In the genomic region with DNA sequence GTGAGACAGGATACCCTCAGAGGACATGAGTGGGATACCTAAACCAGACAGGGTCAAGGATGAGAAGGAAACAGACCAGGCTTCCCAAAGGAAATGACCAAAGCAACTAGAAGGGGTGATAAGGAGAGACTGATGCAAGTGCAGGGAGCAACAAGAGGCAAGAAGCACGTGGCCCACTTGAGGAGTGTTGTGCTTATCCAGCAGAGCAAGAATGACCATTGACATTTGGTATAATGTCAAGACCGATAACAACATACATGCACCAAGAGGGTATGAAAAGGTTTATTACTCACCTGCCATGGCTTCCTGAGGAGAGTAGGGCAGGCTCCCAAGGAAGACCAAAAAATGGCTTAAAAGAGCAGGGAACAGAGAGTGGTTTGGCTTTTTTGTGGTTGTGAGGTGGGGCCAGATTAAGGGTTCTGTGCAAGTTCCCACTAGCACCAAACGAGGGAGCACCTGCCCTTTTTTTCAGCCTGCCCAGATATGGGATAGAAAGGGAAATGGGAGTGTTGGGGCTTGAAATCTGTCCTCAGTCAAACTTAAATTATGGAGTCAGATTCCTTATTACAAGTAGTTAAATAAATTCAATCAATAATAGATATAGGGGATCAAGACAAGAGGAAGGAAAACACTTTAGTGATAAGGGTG, we compare ENCODE assay signal across 28 cellular contexts.
DNase-seq lines count a peak whose midpoint lies in the region; ATAC-seq and TF ChIP-seq lines count a peak whose summit lies in the region.
"Had no signal": no experiment of that assay in that cellular context is flagged by ENCODE, and none has a peak within 500 bp of the region (broad histone marks: within the 10 kb centered on the region; RNA-seq: fewer than 3 reads in every experiment).

No MANE protein-coding gene starts in this region.

- H3K9me3 Mint-ChIP-seq in progenitor cell of endocrine pancreas (ENCODE audit: low read depth), result no peaks in the 10 kb centered on the region
- H3K9me3 Mint-ChIP-seq in stimulated activated memory B cell treated with anti-CD40 and anti-IgM and Interleukin-4, amounts not matched to agents 10 μg/mL and 1 μg/mL and 100 μg/mL, for 72 hours, result peaks cover 3% of the 10 kb centered on the region
- H3K9me3 Mint-ChIP-seq: T-helper 2 cell treated with Interferon-gamma antibody and Interleukin-4, amounts not matched to agents 5 μg/mL and 100 μg/mL, for 36 hours had no signal

- no peak for TF ChIP-seq CTCF in SK-N-SH (IDR thresholded peaks at IDR 0.05)
- 0 out of 2 replicates have a peak, but pooled peaks have one; percentile 13 for TF ChIP-seq CTCF in PC-9 (conservative IDR thresholded peaks at IDR 0.05)
- peak; percentile 12 for TF ChIP-seq CTCF in progenitor cell of endocrine pancreas (IDR thresholded peaks at IDR 0.05; ENCODE audit: unreplicated experiment)

- H3F3A ChIP-seq in SK-N-SH (replicated peaks; ENCODE audit: insufficient read depth) (no peaks in the 10 kb centered on the region), PC-9 (ENCODE audit: insufficient read depth, low read depth) (no peaks in the 10 kb centered on the region)

- H3K9me2 ChIP-seq in SK-N-SH, result no peaks in the 10 kb centered on the region
- no peaks in the 10 kb centered on the region for H3K9me2 ChIP-seq in PC-9 (ENCODE audit: insufficient read depth)

- BruUV-seq in PC-9 (replicated peaks; lab: Mats Ljungman, UMichigan), result no TSS peak

- CTCF ChIA-PET in SK-N-SH (lab: Yijun Ruan, JAX) (interaction anchor here (0.8 to 1.1 kb wide), 4 partner anchors 10 to 57 kb away, joined by 3 to 4 read pairs (median 3); no protein-coding TSS in a partner anchor), PC-9 (lab: Charles Lee) (interaction anchor here (1.2 kb wide), 1 partner anchor 57 kb away, joined by 3 read pairs; no protein-coding TSS in a partner anchor)

- ATAC-seq in SK-N-SH treated with all-trans-retinoic acid at 6 μM for 48 hours, result no peak
- no peak for ATAC-seq in stimulated activated memory B cell treated with anti-CD40 and anti-IgM and Interleukin-4, amounts not matched to agents 10 μg/mL and 1 μg/mL and 100 μg/mL, for 72 hours
- ATAC-seq: activated CD8-positive, alpha-beta T cell treated with anti-CD3 and anti-CD28 coated beads, Interleukin-2, amount 10 ng/mL, durations not matched to agents 7 days and 5 days; heart left ventricle; psoas muscle; stimulated activated effector memory CD8-positive, alpha-beta T cell treated with anti-CD3 and anti-CD28 coated beads, Interleukin-12 subunit alpha, Interleukin-12 subunit beta, amount 100 ng/mL, for 72 hours had no signal

- H3K27ac Mint-ChIP-seq in progenitor cell of endocrine pancreas, result no peak overlapping the region
- H3K27ac Mint-ChIP-seq in stimulated activated memory B cell treated with anti-CD40 and anti-IgM and Interleukin-4, amounts not matched to agents 10 μg/mL and 1 μg/mL and 100 μg/mL, for 72 hours, result no peak overlapping the region
- H3K27ac Mint-ChIP-seq: activated CD8-positive, alpha-beta T cell treated with anti-CD3 and anti-CD28 coated beads, Interleukin-2, amount 10 ng/mL, durations not matched to agents 7 days and 5 days; activated naive CD4-positive, alpha-beta T cell treated with anti-CD3 and anti-CD28 coated beads for 36 hours; CD14-positive monocyte; immature natural killer cell; stimulated activated effector memory CD8-positive, alpha-beta T cell treated with anti-CD3 and anti-CD28 coated beads, Interleukin-12 subunit alpha, Interleukin-12 subunit beta, amount 100 ng/mL, for 72 hours; T-helper 2 cell treated with Interferon-gamma antibody and Interleukin-4, amounts not matched to agents 5 μg/mL and 100 μg/mL, for 36 hours had no signal

- POLR2A ChIA-PET in SK-N-SH (lab: Yijun Ruan, JAX) (no interaction called here), PC-9 (lab: Charles Lee; ENCODE audit: unreplicated experiment) (interaction anchor here (0.7 kb wide), 1 partner anchor 65 kb away, joined by 8 read pairs; no protein-coding TSS in a partner anchor)

- H3K27ac ChIP-seq in SK-N-SH (ENCODE audit: low read depth in 2 of 2, low read length in 1 of 2) (no peak overlapping the region), PC-9 (no peak overlapping the region), iPS DF 6.9 (ENCODE audit: low read length) (no peak overlapping the region)
- H3K27ac ChIP-seq: dorsolateral prefrontal cortex, heart left ventricle, psoas muscle, RWPE1, testis, vagina had no signal

- 41% methylated on average over 3 of the region's 3 CpGs for WGBS in SK-N-SH (ENCODE audit: low lambda C conversion rate)
- no CpG with 5 or more reads among the region's 3 CpGs for WGBS in iPS DF 6.9 (ENCODE audit: insufficient coverage, insufficient read length)

- H3K4me2 ChIP-seq in SK-N-SH (no peak overlapping the region), PC-9 (no peak overlapping the region)

- H3K9me3 ChIP-seq in SK-N-SH (no peaks in the 10 kb centered on the region), PC-9 (ENCODE audit: insufficient read depth, low read depth) (no peaks in the 10 kb centered on the region), iPS DF 6.9 (ENCODE audit: control insufficient read depth, insufficient read depth, low read length) (no peaks in the 10 kb centered on the region)
- H3K9me3 ChIP-seq: heart left ventricle, psoas muscle, testis, vagina had no signal

- TF ChIP-seq EP300 in SK-N-SH (IDR thresholded peaks at IDR 0.05; ENCODE audit: borderline replicate concordance in 1 of 2, low read depth in 1 of 2, low read length in 1 of 2), result no peak

- H3K4me1 ChIP-seq in SK-N-SH (ENCODE audit: control insufficient read depth in 1 of 2, insufficient read depth in 2 of 2, low read depth in 1 of 2, low read length in 1 of 2), result peaks cover 0 to 17% of the 10 kb centered on the region in 2 experiments; a peak in 2 of 4 replicates
- H3K4me1 ChIP-seq in PC-9 (replicated peaks; ENCODE audit: insufficient read depth), result no peaks in the 10 kb centered on the region
- H3K4me1 ChIP-seq in iPS DF 6.9 (ENCODE audit: control insufficient read depth, insufficient read depth, low read length), result 0 out of 2 replicates have a peak, but pooled peaks cover 3% of the 10 kb centered on the region
- H3K4me1 ChIP-seq: psoas muscle, vagina had no signal

- peaks cover 7% of the 10 kb centered on the region for H3K27me3 Mint-ChIP-seq in progenitor cell of endocrine pancreas
- H3K27me3 Mint-ChIP-seq in stimulated activated memory B cell treated with anti-CD40 and anti-IgM and Interleukin-4, amounts not matched to agents 10 μg/mL and 1 μg/mL and 100 μg/mL, for 72 hours, result no peaks in the 10 kb centered on the region
- H3K27me3 Mint-ChIP-seq: central memory CD8-positive, alpha-beta T cell had no signal

- DNase-seq in SK-N-SH (no peak), PC-9 (no peak), iPS DF 6.9 (ENCODE audit: low read depth, low spot score) (peak; percentile 11), progenitor cell of endocrine pancreas (ENCODE audit: low spot score, unreplicated experiment) (no peak)
- DNase-seq in activated effector memory CD4-positive, alpha-beta T cell treated with anti-CD3 and anti-CD28 coated beads, Interleukin-2, amount 50 U/mL, for 16 hours, result no peak
- no peak for DNase-seq in activated CD4-positive, alpha-beta T cell treated with anti-CD3 and anti-CD28 coated beads, Interleukin-2, amount 50 U/mL, for 1 hour
- DNase-seq: ACHN; activated CD8-positive, alpha-beta T cell treated with anti-CD3 and anti-CD28 coated beads, Interleukin-2, amount 10 ng/mL, durations not matched to agents 7 days and 5 days; activated naive CD4-positive, alpha-beta T cell treated with anti-CD3 and anti-CD28 coated beads for 36 hours; activated T-cell treated with anti-CD3 and anti-CD28 coated beads, Interleukin-2, amount 50 U/mL, for 1 hour; amniotic stem cell; dorsolateral prefrontal cortex; heart left ventricle; immature natural killer cell; NCI-H1417; NCI-H510A; psoas muscle; stimulated activated CD4-positive, alpha-beta T cell treated with anti-CD3 and anti-CD28 coated beads, Interleukin-1b, Interleukin-23, amount 100 ng/mL, for 48 hours; testis had no signal

- H3K27me3 ChIP-seq in SK-N-SH (ENCODE audit: insufficient read depth), result no peaks in the 10 kb centered on the region
- no peaks in the 10 kb centered on the region for H3K27me3 ChIP-seq in PC-9 (ENCODE audit: insufficient read depth, low read depth)
- no peaks in the 10 kb centered on the region for H3K27me3 ChIP-seq in iPS DF 6.9 (ENCODE audit: control insufficient read depth, insufficient read depth, low read length)
- H3K27me3 ChIP-seq: heart left ventricle, testis, vagina had no signal

- no peaks in the 10 kb centered on the region for H3K79me2 ChIP-seq in SK-N-SH (ENCODE audit: insufficient read depth)
- H3K79me2 ChIP-seq in PC-9 (ENCODE audit: low read depth), result no peaks in the 10 kb centered on the region

- no peaks in the 10 kb centered on the region for H3K4me1 Mint-ChIP-seq in progenitor cell of endocrine pancreas (ENCODE audit: low read depth)
- no peaks in the 10 kb centered on the region for H3K4me1 Mint-ChIP-seq in stimulated activated memory B cell treated with anti-CD40 and anti-IgM and Interleukin-4, amounts not matched to agents 10 μg/mL and 1 μg/mL and 100 μg/mL, for 72 hours
- H3K4me1 Mint-ChIP-seq: CD14-positive monocyte; central memory CD8-positive, alpha-beta T cell; immature natural killer cell; neural crest cell; stimulated activated effector memory CD8-positive, alpha-beta T cell treated with anti-CD3 and anti-CD28 coated beads, Interleukin-12 subunit alpha, Interleukin-12 subunit beta, amount 100 ng/mL, for 72 hours had no signal

- H4K20me1 ChIP-seq in SK-N-SH (ENCODE audit: insufficient read depth), result no peaks in the 10 kb centered on the region
- H4K20me1 ChIP-seq in PC-9 (ENCODE audit: insufficient read depth), result no peaks in the 10 kb centered on the region

- no peak overlapping the region for H3K4me3 Mint-ChIP-seq in progenitor cell of endocrine pancreas (ENCODE audit: low read depth)
- no peak overlapping the region for H3K4me3 Mint-ChIP-seq in stimulated activated memory B cell treated with anti-CD40 and anti-IgM and Interleukin-4, amounts not matched to agents 10 μg/mL and 1 μg/mL and 100 μg/mL, for 72 hours
- H3K4me3 Mint-ChIP-seq: activated CD8-positive, alpha-beta T cell treated with anti-CD3 and anti-CD28 coated beads, Interleukin-2, amount 10 ng/mL, durations not matched to agents 7 days and 5 days; activated naive CD4-positive, alpha-beta T cell treated with anti-CD3 and anti-CD28 coated beads for 36 hours; CD14-positive monocyte; central memory CD8-positive, alpha-beta T cell; immature natural killer cell; neural crest cell; stimulated activated effector memory CD8-positive, alpha-beta T cell treated with anti-CD3 and anti-CD28 coated beads, Interleukin-12 subunit alpha, Interleukin-12 subunit beta, amount 100 ng/mL, for 72 hours; T-helper 2 cell treated with Interferon-gamma antibody and Interleukin-4, amounts not matched to agents 5 μg/mL and 100 μg/mL, for 36 hours had no signal

- H3K9ac ChIP-seq in SK-N-SH, result no peak overlapping the region

- no peaks in the 10 kb centered on the region for H3K36me3 Mint-ChIP-seq in progenitor cell of endocrine pancreas (ENCODE audit: insufficient read depth)
- H3K36me3 Mint-ChIP-seq in stimulated activated memory B cell treated with anti-CD40 and anti-IgM and Interleukin-4, amounts not matched to agents 10 μg/mL and 1 μg/mL and 100 μg/mL, for 72 hours, result no peaks in the 10 kb centered on the region
- H3K36me3 Mint-ChIP-seq: CD14-positive monocyte; immature natural killer cell; stimulated activated effector memory CD8-positive, alpha-beta T cell treated with anti-CD3 and anti-CD28 coated beads, Interleukin-12 subunit alpha, Interleukin-12 subunit beta, amount 100 ng/mL, for 72 hours had no signal

- H3K4me3 ChIP-seq in SK-N-SH (ENCODE audit: low read depth in 2 of 2, low read length in 1 of 2), result no peak overlapping the region
- H3K4me3 ChIP-seq in PC-9, result no peak overlapping the region
- H3K4me3 ChIP-seq in iPS DF 6.9 (ENCODE audit: low read length), result no peak overlapping the region
- H3K4me3 ChIP-seq: dorsolateral prefrontal cortex, heart left ventricle, psoas muscle, testis, vagina had no signal

- H3K36me3 ChIP-seq in SK-N-SH (replicated peaks in 1 of 2; ENCODE audit: control insufficient read depth in 1 of 2, insufficient read depth in 2 of 2, low read length in 1 of 2), result no peaks in the 10 kb centered on the region
- no peaks in the 10 kb centered on the region for H3K36me3 ChIP-seq in PC-9 (ENCODE audit: low read depth)
- no peaks in the 10 kb centered on the region for H3K36me3 ChIP-seq in iPS DF 6.9 (ENCODE audit: control insufficient read depth, insufficient read depth, low read length)
- H3K36me3 ChIP-seq: heart left ventricle, vagina had no signal

- intact Hi-C loops in PC-9 (cut with micrococcal nuclease; ENCODE audit: unreplicated experiment), result no loop called here

- TF ChIP-seq RAD21 in SK-N-SH (IDR thresholded peaks at IDR 0.05; ENCODE audit: low read length), result peak; percentile 17; the same call in 1 of the 2 replicates

- H2AFZ ChIP-seq in SK-N-SH (ENCODE audit: low read depth) (no peak overlapping the region), PC-9 (no peak overlapping the region)
